In genomic region chr9:89544280-89544664, GRCh38 we compare ENCODE assay signal across 23 cellular contexts. TPM values are rescaled to one million over a fixed set of nuclear protein-coding genes. Genes with fewer than 3 reads are reported as not detected.
DNase-seq lines count a peak whose midpoint lies in the region; ATAC-seq, FAIRE-seq and TF ChIP-seq lines count a peak whose summit lies in the region.
"Had no signal": no experiment of that assay in that cellular context is flagged by ENCODE, and none has a peak within 500 bp of the region (broad histone marks: within the 10 kb centered on the region; RNA-seq: fewer than 3 reads in every experiment).

No MANE protein-coding gene starts in this region.

- ATAC-seq in gastrocnemius medialis (no peak), PC-3 (no peak)
- ATAC-seq: activated T-helper 17 cell treated with anti-CD3 and anti-CD28 coated beads, Interleukin-2, amount 50 U/mL, for 72 hours; T-helper 17 cell; upper lobe of right lung had no signal

- no peaks in the 10 kb centered on the region for H3K27me3 ChIP-seq in gastrocnemius medialis
- no peaks in the 10 kb centered on the region for H3K27me3 ChIP-seq in PC-3 (ENCODE audit: low read length)
- H3K27me3 ChIP-seq: BE2C, dorsolateral prefrontal cortex, upper lobe of right lung had no signal

- no peaks in the 10 kb centered on the region for H4K20me1 ChIP-seq in PC-3 (ENCODE audit: low read length)

- H3K27ac ChIP-seq in gastrocnemius medialis (no peak overlapping the region), PC-3 (ENCODE audit: low read length) (no peak overlapping the region)
- H3K27ac ChIP-seq: prostate gland, upper lobe of right lung had no signal

- no peak for TF ChIP-seq POLR2A in GM12891 (IDR thresholded peaks at IDR 0.05; ENCODE audit: low read depth, low read length)
- no peak for TF ChIP-seq POLR2A in gastrocnemius medialis (IDR thresholded peaks at IDR 0.05)

- no peak overlapping the region for H3K9ac ChIP-seq in PC-3 (ENCODE audit: low read length)
- H3K9ac ChIP-seq: SK-N-SH had no signal

- H3K36me3 ChIP-seq in gastrocnemius medialis, result no peaks in the 10 kb centered on the region
- H3K36me3 ChIP-seq in PC-3 (ENCODE audit: low read depth, low read length), result no peaks in the 10 kb centered on the region
- H3K36me3 ChIP-seq: BE2C, prostate gland, upper lobe of right lung had no signal

- intact Hi-C loops in gastrocnemius medialis (cut with DNase I; ENCODE audit: low total_unique reads) (no loop called here), PC-3 (cut with micrococcal nuclease) (no loop called here)

- POLR2A ChIA-PET in PC-3 (lab: Charles Lee; ENCODE audit: unreplicated experiment), result no interaction called here

- no peaks in the 10 kb centered on the region for H3F3A ChIP-seq in PC-3 (ENCODE audit: low read length, unreplicated experiment)

- H3K9me3 ChIP-seq in gastrocnemius medialis (no peaks in the 10 kb centered on the region), PC-3 (ENCODE audit: low read length) (no peaks in the 10 kb centered on the region)
- H3K9me3 ChIP-seq: BE2C, Caco-2, prostate gland, SK-N-SH, upper lobe of right lung had no signal

- no peaks in the 10 kb centered on the region for H3K4me1 ChIP-seq in gastrocnemius medialis
- no peaks in the 10 kb centered on the region for H3K4me1 ChIP-seq in PC-3 (ENCODE audit: insufficient read depth, low read length)
- H3K4me1 ChIP-seq: BE2C, Caco-2, prostate gland, upper lobe of right lung had no signal

- no TSS peak for BruUV-seq in PC-3 (replicated peaks; lab: Mats Ljungman, UMichigan)

- no peak overlapping the region for H2AFZ ChIP-seq in PC-3 (ENCODE audit: low read length)

- FAIRE-seq in GM12891 (lab: Jason Lieb, UNC), result peak; percentile 9
- FAIRE-seq: A204.1, astrocyte, endothelial cell of umbilical vein, GM19239 had no signal

- DNase-seq in NCI-H2196 (lab: John Stamatoyannopoulos, UW; ENCODE audit: unreplicated experiment) (peak; percentile 10), NCI-H2196 treated with DMSO at 0.1 percent for 48 hours (lab: John Stamatoyannopoulos, UW; ENCODE audit: unreplicated experiment) (no peak), GM12891 (ENCODE audit: insufficient read length, low spot score) (no peak), RPMI8226 (peak; percentile 59), mesenteric fat pad (ENCODE audit: low spot score) (peak; percentile 37), gastrocnemius medialis (no peak), NCI-H1436 (lab: John Stamatoyannopoulos, UW) (no peak), PC-3 (no peak)
- DNase-seq: activated CD4-positive, alpha-beta T cell treated with anti-CD3 and anti-CD28 coated beads for 48 hours; BE2C; Caco-2; dorsolateral prefrontal cortex; glutamatergic neuron; NCI-H526; SK-N-SH; T-helper 17 cell; upper lobe of right lung had no signal

- no peak for TF ChIP-seq CTCF in gastrocnemius medialis (IDR thresholded peaks at IDR 0.05 in 4 of 5, conservative IDR thresholded peaks at IDR 0.05 in 1 of 5)
- TF ChIP-seq CTCF in PC-3 (conservative IDR thresholded peaks at IDR 0.05; ENCODE audit: low read depth, low read length), result no peak

- no peak overlapping the region for H3K4me2 ChIP-seq in PC-3 (ENCODE audit: low read length)
- H3K4me2 ChIP-seq: SK-N-SH had no signal

- in situ Hi-C loops in gastrocnemius medialis (cut with MboI; ENCODE audit: low sequenced_read_pairs in 4 of 4), result loop anchor here in 1 of 4 donors (10.0 to 25.0 kb wide), 2 partner anchors 59 to 132 kb away; no protein-coding TSS in a partner anchor

- H3K4me3 ChIP-seq in gastrocnemius medialis, result no peak overlapping the region
- H3K4me3 ChIP-seq in PC-3 (ENCODE audit: low read length), result no peak overlapping the region
- H3K4me3 ChIP-seq: dorsolateral prefrontal cortex, prostate gland, upper lobe of right lung had no signal

- H3K9me2 ChIP-seq in PC-3 (replicated peaks; ENCODE audit: low read length), result no peaks in the 10 kb centered on the region
- H3K9me2 ChIP-seq: SK-N-SH had no signal

- CTCF ChIA-PET in PC-3 (lab: Charles Lee), result no interaction called here

- no peaks in the 10 kb centered on the region for H3K79me2 ChIP-seq in PC-3 (ENCODE audit: low read length)

TF ChIP-seq in GM12891, 5 proteins besides CTCF, POLR2A, EP300 and RAD21:
- no peak for TF ChIP-seq SPI1 (IDR thresholded peaks at IDR 0.05; ENCODE audit: low read depth, low read length)
- TF ChIP-seq PAX5 (IDR thresholded peaks at IDR 0.05; ENCODE audit: insufficient read depth, low read length, severe bottlenecking), result no peak
- TF ChIP-seq TAF1 (IDR thresholded peaks at IDR 0.05; ENCODE audit: low read depth, low read length), result no peak
- no peak for TF ChIP-seq POU2F2 (IDR thresholded peaks at IDR 0.05; ENCODE audit: low read depth, low read length)
- TF ChIP-seq POLR2AphosphoS5 (IDR thresholded peaks at IDR 0.05; ENCODE audit: low read depth, low read length), result no peak

RNA-seq across cellular contexts. Expression of gene SEMA4D, which starts 46.4 kb away (rescaled TPM):
- 42.2 TPM for polyA plus RNA-seq in GM12891 (2012; ENCODE audit: low read depth, missing spikeins)
- total RNA-seq in mesenteric fat pad, result 16.9 TPM
- total RNA-seq in gastrocnemius medialis, result 10 to 100 TPM; 23.6 to 77.0 (median 41.3) TPM
- 5.0 and 8.0 TPM in 2 replicates for total RNA-seq in PC-3 (2014; rRNA removed)

Comparison
In these comparisons a context has a peak if more than half of its experiments do, and no peak if none do; other contexts are left out.
1. DNase-seq: peak in NCI-H2196 (single experiment), RPMI8226 (single experiment) and mesenteric fat pad (single experiment); none in NCI-H2196 treated with DMSO at 0.1 percent for 48 hours (single experiment), GM12891 (single experiment), gastrocnemius medialis (0 of 2), NCI-H1436 (single experiment) and PC-3 (single experiment).